In genomic region chr20:17895641-17896246, GRCh38 we compare ENCODE assay signal across 8 cellular contexts.
A peak's percentile ranks its signal among the peaks of the same experiment; 100 is the strongest.
DNase-seq lines count a peak whose midpoint lies in the region; ATAC-seq and TF ChIP-seq lines count a peak whose summit lies in the region.

No MANE protein-coding gene starts in this region.

- peak; percentile 33 for DNase-seq in activated T-helper 1 cell treated with anti-CD3 and anti-CD28 coated beads, Interleukin-12 subunit alpha, Interleukin-12 subunit beta, Interleukin-2, Interleukin-4 antibody, amounts not matched to agents 30 ng/mL and 10 ng/mL and 1 ng/mL, durations not matched to agents 14 hours and 24 hours and 36 hours (ENCODE audit: low spot score)
- peak; percentile 72 for DNase-seq in left ventricle myocardium inferior
- no peak for DNase-seq in skeletal muscle cell (ENCODE audit: low read depth)
- no peak for DNase-seq in COR-L47 (lab: John Stamatoyannopoulos, UW)
- no peak for DNase-seq in NOMO-1 treated with dmso at 0.1 percent for 144 hours (lab: John Stamatoyannopoulos, UW; ENCODE audit: unreplicated experiment)
- DNase-seq in NCI-H2029 treated with DMSO at 0.1 percent for 48 hours (lab: John Stamatoyannopoulos, UW), result no peak

- peak overlapping the region; percentile 14 for H3K9ac ChIP-seq in ES-I3 (ENCODE audit: low read depth, low read length)

- H3K4me3 Mint-ChIP-seq in activated T-helper 1 cell treated with anti-CD3 and anti-CD28 coated beads, Interleukin-12 subunit alpha, Interleukin-12 subunit beta, Interleukin-2, Interleukin-4 antibody, amounts not matched to agents 30 ng/mL and 10 ng/mL and 1 ng/mL, durations not matched to agents 14 hours and 24 hours and 36 hours, result peak overlapping the region; percentile 70

- H3K36me3 ChIP-seq in ES-I3 (ENCODE audit: insufficient read depth, low read length), result no peaks in the 10 kb centered on the region
- H3K36me3 ChIP-seq in left ventricle myocardium inferior, result no peaks in the 10 kb centered on the region

- H3K27me3 Mint-ChIP-seq in activated T-helper 1 cell treated with anti-CD3 and anti-CD28 coated beads, Interleukin-12 subunit alpha, Interleukin-12 subunit beta, Interleukin-2, Interleukin-4 antibody, amounts not matched to agents 30 ng/mL and 10 ng/mL and 1 ng/mL, durations not matched to agents 14 hours and 24 hours and 36 hours (ENCODE audit: insufficient read depth), result peaks cover 32% of the 10 kb centered on the region

- no peak for TF ChIP-seq CTCF in left ventricle myocardium inferior (IDR thresholded peaks at IDR 0.05; ENCODE audit: borderline replicate concordance)

- H3K4me3 ChIP-seq in left ventricle myocardium inferior, result peak overlapping the region; percentile 58
- H3K4me3 ChIP-seq in skeletal muscle cell (ENCODE audit: low read depth, low read length), result peak overlapping the region; percentile 43

- peaks cover 29% of the 10 kb centered on the region for H3K4me1 Mint-ChIP-seq in activated T-helper 1 cell treated with anti-CD3 and anti-CD28 coated beads, Interleukin-12 subunit alpha, Interleukin-12 subunit beta, Interleukin-2, Interleukin-4 antibody, amounts not matched to agents 30 ng/mL and 10 ng/mL and 1 ng/mL, durations not matched to agents 14 hours and 24 hours and 36 hours (ENCODE audit: low read depth)

- intact Hi-C loops in activated T-helper 1 cell treated with anti-CD3 and anti-CD28 coated beads, Interleukin-12 subunit alpha, Interleukin-12 subunit beta, Interleukin-2, Interleukin-4 antibody, amounts not matched to agents 30 ng/mL and 10 ng/mL and 1 ng/mL, durations not matched to agents 14 hours and 24 hours and 36 hours (cut with micrococcal nuclease), result loop anchor here (1.0 to 5.0 kb wide), 7 partner anchors 63 to 517 kb away; partner anchors contain the start of genes KAT14, PET117 and ZNF133
- intact Hi-C loops in left ventricle myocardium inferior (cut with micrococcal nuclease), result loop anchor here (10.0 kb wide), 2 partner anchors 221 to 361 kb away; partner anchors contain the start of gene BFSP1

- H3K27ac Mint-ChIP-seq in activated T-helper 1 cell treated with anti-CD3 and anti-CD28 coated beads, Interleukin-12 subunit alpha, Interleukin-12 subunit beta, Interleukin-2, Interleukin-4 antibody, amounts not matched to agents 30 ng/mL and 10 ng/mL and 1 ng/mL, durations not matched to agents 14 hours and 24 hours and 36 hours, result peak overlapping the region; percentile 80

- peaks cover 15% of the 10 kb centered on the region for H3K4me1 ChIP-seq in ES-I3 (ENCODE audit: insufficient read depth, low read length)
- H3K4me1 ChIP-seq in left ventricle myocardium inferior, result peaks cover 56% of the 10 kb centered on the region

- ATAC-seq in HG02970 (IDR thresholded peaks at IDR 0.05; ENCODE audit: low FRiP score, unreplicated experiment), result peak; percentile 46

- H3K9me3 Mint-ChIP-seq in activated T-helper 1 cell treated with anti-CD3 and anti-CD28 coated beads, Interleukin-12 subunit alpha, Interleukin-12 subunit beta, Interleukin-2, Interleukin-4 antibody, amounts not matched to agents 30 ng/mL and 10 ng/mL and 1 ng/mL, durations not matched to agents 14 hours and 24 hours and 36 hours, result no peaks in the 10 kb centered on the region

- no peaks in the 10 kb centered on the region for H3K27me3 ChIP-seq in left ventricle myocardium inferior (ENCODE audit: low read depth)

- no peaks in the 10 kb centered on the region for H3K36me3 Mint-ChIP-seq in activated T-helper 1 cell treated with anti-CD3 and anti-CD28 coated beads, Interleukin-12 subunit alpha, Interleukin-12 subunit beta, Interleukin-2, Interleukin-4 antibody, amounts not matched to agents 30 ng/mL and 10 ng/mL and 1 ng/mL, durations not matched to agents 14 hours and 24 hours and 36 hours (ENCODE audit: low read depth)

- H3K9me3 ChIP-seq in ES-I3 (ENCODE audit: control insufficient read depth, insufficient read depth, low read length) (peaks cover 4% of the 10 kb centered on the region; the same call in 1 of the 2 replicates), left ventricle myocardium inferior (replicated peaks) (peaks cover 13% of the 10 kb centered on the region)

- peak overlapping the region; percentile 91 for H3K27ac ChIP-seq in left ventricle myocardium inferior (replicated peaks)

Comparison
In these comparisons a context has a peak if more than half of its experiments do, and no peak if none do; other contexts are left out.
1. DNase-seq: peak in activated T-helper 1 cell treated with anti-CD3 and anti-CD28 coated beads, Interleukin-12 subunit alpha, Interleukin-12 subunit beta, Interleukin-2, Interleukin-4 antibody, amounts not matched to agents 30 ng/mL and 10 ng/mL and 1 ng/mL, durations not matched to agents 14 hours and 24 hours and 36 hours (single experiment) and left ventricle myocardium inferior (single experiment); none in skeletal muscle cell (single experiment), COR-L47 (single experiment), NOMO-1 treated with dmso at 0.1 percent for 144 hours (single experiment) and NCI-H2029 treated with DMSO at 0.1 percent for 48 hours (single experiment).